1 cellular context compared by ENCODE assay signal in genomic region chr18:45687617-45688016, GRCh38.
TF ChIP-seq lines count a peak whose summit lies in the region.

No MANE protein-coding gene starts in this region.

TF ChIP-seq in HepG2, 621 proteins besides CTCF, POLR2A, EP300 and RAD21 (continued from another document):
- TF ChIP-seq ZNF609 (CRISPR knock-in tag; IDR thresholded peaks at IDR 0.05; ENCODE audit: borderline replicate concordance) (no peak), ETV5 (CRISPR knock-in tag; IDR thresholded peaks at IDR 0.05; ENCODE audit: borderline replicate concordance) (no peak), ARHGAP35 (CRISPR knock-in tag; IDR thresholded peaks at IDR 0.05; ENCODE audit: borderline replicate concordance) (no peak), BRD4 (CRISPR knock-in tag; IDR thresholded peaks at IDR 0.05) (no peak), NBN (conservative IDR thresholded peaks at IDR 0.05) (no peak), GMEB1 (CRISPR knock-in tag; IDR thresholded peaks at IDR 0.05; ENCODE audit: borderline replicate concordance) (no peak), FOSL1 (CRISPR knock-in tag; IDR thresholded peaks at IDR 0.05; ENCODE audit: borderline replicate concordance) (no peak), BCL6 (CRISPR knock-in tag; IDR thresholded peaks at IDR 0.05) (no peak)
- TF ChIP-seq, protein P1, sequence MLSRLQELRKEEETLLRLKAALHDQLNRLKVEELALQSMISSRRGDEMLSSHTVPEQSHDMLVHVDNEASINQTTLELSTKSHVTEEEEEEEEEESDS (CRISPR knock-in tag; IDR thresholded peaks at IDR 0.05; ENCODE audit: borderline replicate concordance) = no peak
